Comparison of ENCODE assay signal across 8 cellular contexts in the genomic region with DNA sequence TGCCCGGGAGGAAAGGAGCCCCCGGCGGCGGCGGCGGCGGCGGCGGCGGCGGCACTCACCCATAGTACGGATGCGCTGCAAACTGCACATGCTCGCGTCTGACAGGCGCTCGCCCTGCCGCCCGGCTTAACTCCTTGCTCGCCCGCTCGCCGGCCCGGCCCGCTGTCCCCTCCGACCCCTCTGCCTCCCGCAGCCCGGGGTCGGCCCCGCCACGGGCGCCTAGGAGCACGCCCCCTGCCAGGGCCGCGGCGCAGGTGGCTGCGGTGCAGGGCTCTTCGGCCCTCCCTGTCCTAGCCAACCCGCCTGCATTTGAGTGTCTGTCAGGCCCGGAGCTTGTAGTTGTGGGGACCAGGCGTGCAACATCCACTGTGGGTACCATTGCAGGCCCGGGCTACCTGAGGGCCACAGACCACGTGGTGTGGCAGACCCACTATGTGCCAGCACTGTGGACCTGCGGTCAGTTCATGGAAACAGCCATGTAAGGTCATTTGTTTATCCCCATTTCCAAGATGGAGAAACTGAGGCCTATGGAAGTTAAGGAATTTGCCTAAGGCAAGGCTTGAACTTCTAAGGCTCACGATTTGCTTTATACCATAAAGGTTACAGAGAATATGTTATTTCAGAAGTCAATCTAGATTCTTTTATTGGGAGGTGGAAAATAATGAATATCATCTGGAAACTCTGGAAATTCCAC. TPM values are rescaled to one million over a fixed set of nuclear protein-coding genes. Genes with fewer than 3 reads are reported as not detected.
DNase-seq lines count a peak whose midpoint lies in the region; ATAC-seq and TF ChIP-seq lines count a peak whose summit lies in the region.

No MANE protein-coding gene starts in this region.

- peak overlapping the region; percentile 94 for H3K4me2 ChIP-seq in HCT116 (ENCODE audit: low read length)

- H3K36me3 ChIP-seq in HCT116 (ENCODE audit: control insufficient read depth in 1 of 2, insufficient read depth in 2 of 2, low read length in 2 of 2): no peaks in the 10 kb centered on the region

- H3K9me2 ChIP-seq in HCT116 (ENCODE audit: insufficient read depth): no peaks in the 10 kb centered on the region

- no peaks in the 10 kb centered on the region for H3K36me3 Mint-ChIP-seq in T-helper 17 cell (ENCODE audit: low read depth)

- intact Hi-C loops in HCT116 (cut with micrococcal nuclease): no loop called here

- no peak for TF ChIP-seq CTCF in GM10266 (IDR thresholded peaks at IDR 0.05; ENCODE audit: control insufficient read depth, insufficient read depth, low read depth, missing control alignments)
- no peak for TF ChIP-seq CTCF in HCT116 (IDR thresholded peaks at IDR 0.05 in 2 of 3, conservative IDR thresholded peaks at IDR 0.05 in 1 of 3; ENCODE audit: borderline replicate concordance in 1 of 3, insufficient read depth in 1 of 3, low read depth in 2 of 3, low read length in 2 of 3)

- H2AFZ ChIP-seq in HCT116 (ENCODE audit: low read depth, low read length, poor library complexity, severe bottlenecking): no peak overlapping the region

- H3K9me3 ChIP-seq in HCT116 (ENCODE audit: control insufficient read depth in 1 of 2, insufficient read depth in 1 of 2, low read depth in 1 of 2, low read length in 2 of 2) (no peaks in the 10 kb centered on the region), T-helper 17 cell (ENCODE audit: control insufficient read depth, low read length, poor library complexity, severe bottlenecking) (no peaks in the 10 kb centered on the region)

- ATAC-seq in HCT116 (peak; percentile 72), T-helper 17 cell (peak; percentile 79)

- peak; percentile 73 for DNase-seq in GM10266 (ENCODE audit: extremely low spot score)
- no peak for DNase-seq in HCT116 (ENCODE audit: low read depth, low spot score)
- no peak for DNase-seq in T-helper 17 cell
- DNase-seq in cerebellum (ENCODE audit: low spot score): peak; percentile 69
- peak; percentile 11 to 18 for DNase-seq in lung microvascular endothelial cell (ENCODE audit: low read depth in 2 of 2)
- peak; percentile 14 for DNase-seq in superior temporal gyrus (ENCODE audit: extremely low spot score)
- DNase-seq in NCI-H187 treated with DMSO at 0.1 percent for 48 hours (lab: John Stamatoyannopoulos, UW): no peak
- no peak for DNase-seq in NCI-H1436 (lab: John Stamatoyannopoulos, UW)

- peak overlapping the region; percentile 26; the same call in 1 of the 2 replicates for H3K9ac ChIP-seq in HCT116 (ENCODE audit: low read length)

- peak overlapping the region; percentile 60 to 70 for H3K4me3 ChIP-seq in HCT116 (replicated peaks in 1 of 2; ENCODE audit: low read depth in 1 of 2, low read length in 2 of 2)

- H3K79me2 ChIP-seq in HCT116 (ENCODE audit: insufficient read depth, low read length): no peaks in the 10 kb centered on the region

- CTCF ChIA-PET in HCT116 (lab: Charles Lee): interaction anchor here (2.8 kb wide), 1 partner anchor 11 kb away, joined by 20 read pairs; no protein-coding TSS in a partner anchor

- RAD21 ChIA-PET in HCT116 (lab: Charles Lee; ENCODE audit: low non-redundant PET in 1 of 2, low total read pairs in 2 of 2, uncharacterized antibody in 2 of 2, unreplicated experiment in 2 of 2): no interaction called here

- no peak overlapping the region; the same call in 1 of the 2 replicates for H3K27ac ChIP-seq in HCT116 (ENCODE audit: low read depth, low read length)

- H3K27ac Mint-ChIP-seq in T-helper 17 cell: peak overlapping the region; percentile 9

- H3K4me1 Mint-ChIP-seq in T-helper 17 cell: peaks cover 14% of the 10 kb centered on the region

- POLR2A ChIA-PET in HCT116 (lab: Charles Lee): no interaction called here

- no peaks in the 10 kb centered on the region for H4K20me1 ChIP-seq in HCT116 (ENCODE audit: insufficient read depth)

- TF ChIP-seq POLR2A in HCT116 (IDR thresholded peaks at IDR 0.05; ENCODE audit: borderline replicate concordance, extremely low read depth, insufficient read depth, insufficient read length): no peak

- H3K4me3 Mint-ChIP-seq in T-helper 17 cell: peak overlapping the region; percentile 95

- BruUV-seq in HCT116 (replicated peaks; lab: Mats Ljungman, UMichigan): no TSS peak

- H3K4me1 ChIP-seq in HCT116 (ENCODE audit: control insufficient read depth in 1 of 2, insufficient read depth in 2 of 2, low read length in 2 of 2): peaks cover 2 to 16% of the 10 kb centered on the region in 2 experiments; a peak in 2 of 4 replicates

- no peak for TF ChIP-seq RAD21 in HCT116 (IDR thresholded peaks at IDR 0.05; ENCODE audit: low read depth)

- H3K27me3 ChIP-seq in HCT116 (ENCODE audit: insufficient read depth, low read length): no peaks in the 10 kb centered on the region

- no peaks in the 10 kb centered on the region for H3K27me3 Mint-ChIP-seq in T-helper 17 cell

TF ChIP-seq in HCT116, 20 proteins besides CTCF, POLR2A, EP300 and RAD21:
- no peak for TF ChIP-seq SIN3A (IDR thresholded peaks at IDR 0.05; ENCODE audit: low read depth)
- TF ChIP-seq, protein P1, sequence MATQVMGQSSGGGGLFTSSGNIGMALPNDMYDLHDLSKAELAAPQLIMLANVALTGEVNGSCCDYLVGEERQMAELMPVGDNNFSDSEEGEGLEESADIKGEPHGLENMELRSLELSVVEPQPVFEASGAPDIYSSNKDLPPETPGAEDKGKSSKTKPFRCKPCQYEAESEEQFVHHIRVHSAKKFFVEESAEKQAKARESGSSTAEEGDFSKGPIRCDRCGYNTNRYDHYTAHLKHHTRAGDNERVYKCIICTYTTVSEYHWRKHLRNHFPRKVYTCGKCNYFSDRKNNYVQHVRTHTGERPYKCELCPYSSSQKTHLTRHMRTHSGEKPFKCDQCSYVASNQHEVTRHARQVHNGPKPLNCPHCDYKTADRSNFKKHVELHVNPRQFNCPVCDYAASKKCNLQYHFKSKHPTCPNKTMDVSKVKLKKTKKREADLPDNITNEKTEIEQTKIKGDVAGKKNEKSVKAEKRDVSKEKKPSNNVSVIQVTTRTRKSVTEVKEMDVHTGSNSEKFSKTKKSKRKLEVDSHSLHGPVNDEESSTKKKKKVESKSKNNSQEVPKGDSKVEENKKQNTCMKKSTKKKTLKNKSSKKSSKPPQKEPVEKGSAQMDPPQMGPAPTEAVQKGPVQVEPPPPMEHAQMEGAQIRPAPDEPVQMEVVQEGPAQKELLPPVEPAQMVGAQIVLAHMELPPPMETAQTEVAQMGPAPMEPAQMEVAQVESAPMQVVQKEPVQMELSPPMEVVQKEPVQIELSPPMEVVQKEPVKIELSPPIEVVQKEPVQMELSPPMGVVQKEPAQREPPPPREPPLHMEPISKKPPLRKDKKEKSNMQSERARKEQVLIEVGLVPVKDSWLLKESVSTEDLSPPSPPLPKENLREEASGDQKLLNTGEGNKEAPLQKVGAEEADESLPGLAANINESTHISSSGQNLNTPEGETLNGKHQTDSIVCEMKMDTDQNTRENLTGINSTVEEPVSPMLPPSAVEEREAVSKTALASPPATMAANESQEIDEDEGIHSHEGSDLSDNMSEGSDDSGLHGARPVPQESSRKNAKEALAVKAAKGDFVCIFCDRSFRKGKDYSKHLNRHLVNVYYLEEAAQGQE (IDR thresholded peaks at IDR 0.05; ENCODE audit: low read depth): no peak
- TF ChIP-seq ZFX (IDR thresholded peaks at IDR 0.05): peak; percentile 42; the same call in 1 of the 2 replicates

RNA-seq across cellular contexts. Expression of gene PLEKHH1, which starts 17.6 kb away (rescaled TPM):
- 27.6 TPM for total RNA-seq in HCT116 (2021; ENCODE audit: unreplicated experiment)
- 16.4 and 17.6 TPM in 2 replicates for polyA plus RNA-seq in HCT116 (2012)
- total RNA-seq in T-helper 17 cell: under 1 TPM in 1 of 2 donors, not detected in 1; 0.12 TPM
- total RNA-seq in cerebellum: 13.2 TPM
- under 0.01 and 0.22 TPM in 2 replicates for total RNA-seq in lung microvascular endothelial cell

RNA-seq across cellular contexts. Expression of gene TMEM229B, which starts 27.0 kb away (rescaled TPM):
- total RNA-seq in HCT116 (2021; ENCODE audit: unreplicated experiment) (0.71 TPM), T-helper 17 cell (10 to 100 TPM; 12.7 to 15.2 TPM), cerebellum (16.0 TPM), lung microvascular endothelial cell (0.40 and 0.44 TPM in 2 replicates)
- 0.39 and 0.60 TPM in 2 replicates for polyA plus RNA-seq in HCT116 (2012)

Comparison
In these comparisons a context has a peak if more than half of its experiments do, and no peak if none do; other contexts are left out.
1. DNase-seq: peak in GM10266 (single experiment), cerebellum (single experiment), lung microvascular endothelial cell (2 of 2) and superior temporal gyrus (single experiment); none in HCT116 (single experiment), T-helper 17 cell (0 of 3), NCI-H187 treated with DMSO at 0.1 percent for 48 hours (single experiment) and NCI-H1436 (single experiment).
2. RNA of gene PLEKHH1, which starts 17.6 kb away (total RNA-seq): 27.6 TPM in HCT116 (single experiment) and 13.2 TPM in cerebellum (single experiment); 0.12 TPM in T-helper 17 cell and under 0.01 to 0.22 TPM in lung microvascular endothelial cell; every median in the first group is over 10 times any median in the second.